In the genomic region with DNA sequence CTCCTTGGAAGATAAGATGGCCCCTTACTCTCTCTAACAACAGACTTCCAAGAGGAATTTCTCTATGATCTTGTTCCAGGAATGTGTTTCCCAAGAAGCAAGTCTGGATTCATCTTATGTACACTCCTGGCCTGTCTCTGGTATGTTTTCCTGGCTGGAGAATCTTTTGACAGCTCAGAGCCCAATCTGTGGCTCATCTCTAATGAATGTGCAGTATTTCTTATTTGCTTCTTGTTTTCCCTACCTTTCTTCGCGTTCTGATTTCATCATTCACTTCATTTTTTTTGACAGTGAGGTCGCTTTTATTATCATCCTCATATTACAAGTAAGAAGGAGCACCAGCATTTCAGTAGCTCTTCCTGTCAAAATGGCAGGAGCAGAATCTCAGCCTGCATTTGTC, we compare ENCODE assay signal across 16 cellular contexts. TPM values are rescaled to one million over a fixed set of nuclear protein-coding genes. Genes with fewer than 3 reads are reported as not detected.
DNase-seq lines count a peak whose midpoint lies in the region; ATAC-seq, FAIRE-seq and TF ChIP-seq lines count a peak whose summit lies in the region.
"Had no signal": no experiment of that assay in that cellular context is flagged by ENCODE, and none has a peak within 500 bp of the region (broad histone marks: within the 10 kb centered on the region; RNA-seq: fewer than 3 reads in every experiment).

No MANE protein-coding gene starts in this region.

- H3K36me3 ChIP-seq in mesenchymal stem cell (ENCODE audit: control insufficient read depth in 1 of 2, insufficient read depth in 2 of 2, low read depth in 1 of 2, low read length in 2 of 2) = no peaks in the 10 kb centered on the region
- no peaks in the 10 kb centered on the region for H3K36me3 ChIP-seq in gastrocnemius medialis
- H3K36me3 ChIP-seq: BE2C, left ventricle myocardium inferior had no signal

- no peak overlapping the region for H2BK5ac ChIP-seq in mesenchymal stem cell (ENCODE audit: low read depth, low read length, poor library complexity, severe bottlenecking)

- TF ChIP-seq POLR2A in gastrocnemius medialis (IDR thresholded peaks at IDR 0.05) = no peak

- H3K4me3 ChIP-seq in AG09309 (ENCODE audit: control insufficient read depth, low read depth, low read length) = no peak overlapping the region
- H3K4me3 ChIP-seq in mesenchymal stem cell (ENCODE audit: insufficient read depth in 1 of 2, low read depth in 1 of 2, low read length in 2 of 2) = no peak overlapping the region
- H3K4me3 ChIP-seq in gastrocnemius medialis = no peak overlapping the region
- H3K4me3 ChIP-seq: left ventricle myocardium inferior, SK-N-MC had no signal

- in situ Hi-C loops in gastrocnemius medialis (cut with MboI; ENCODE audit: low sequenced_read_pairs in 4 of 4) = loop anchor here in 2 of 4 donors (10.0 to 25.0 kb wide), 2 partner anchors 1437 to 1559 kb away; no protein-coding TSS in a partner anchor

- H3K79me1 ChIP-seq in mesenchymal stem cell (replicated peaks; ENCODE audit: low read length, poor library complexity, severe bottlenecking) = no peaks in the 10 kb centered on the region

- no peak overlapping the region for H4K8ac ChIP-seq in mesenchymal stem cell (ENCODE audit: low read length)

- H2AK5ac ChIP-seq in mesenchymal stem cell (ENCODE audit: low read length, severe bottlenecking) = no peak overlapping the region

- H3K9me3 ChIP-seq in mesenchymal stem cell (ENCODE audit: control insufficient read depth, low read length) (no peaks in the 10 kb centered on the region), gastrocnemius medialis (no peaks in the 10 kb centered on the region)
- H3K9me3 ChIP-seq: BE2C, left ventricle myocardium inferior had no signal

- intact Hi-C loops in gastrocnemius medialis (cut with DNase I; ENCODE audit: low total_unique reads) = no loop called here

- H2BK15ac ChIP-seq in mesenchymal stem cell (ENCODE audit: low read depth, poor library complexity, severe bottlenecking) = no peak overlapping the region

- WGBS in mesenchymal stem cell = 10% methylated on average over 3 of the region's 3 CpGs

- H3K4ac ChIP-seq in mesenchymal stem cell (ENCODE audit: low read depth in 1 of 2, low read length in 2 of 2) = no peak overlapping the region

- FAIRE-seq in RCC 7860 (lab: Jason Lieb, UNC) = no peak
- FAIRE-seq: GM18507 had no signal

- peaks cover 6% of the 10 kb centered on the region for H3K4me1 ChIP-seq in mesenchymal stem cell (ENCODE audit: control insufficient read depth, insufficient read depth, low read depth, low read length)
- no peaks in the 10 kb centered on the region for H3K4me1 ChIP-seq in gastrocnemius medialis
- H3K4me1 ChIP-seq: BE2C had no signal

- H3K27ac ChIP-seq in epithelial cell of prostate = peak overlapping the region; percentile 81
- peak overlapping the region; percentile 60 for H3K27ac ChIP-seq in mesenchymal stem cell (ENCODE audit: low read length, poor library complexity, severe bottlenecking)
- H3K27ac ChIP-seq in gastrocnemius medialis = no peak overlapping the region
- H3K27ac ChIP-seq: left ventricle myocardium inferior, SK-N-MC had no signal

- H3K27me3 ChIP-seq in mesenchymal stem cell (ENCODE audit: control insufficient read depth in 1 of 2, insufficient read depth in 1 of 2, low read length in 2 of 2) (peaks cover 0 to 19% of the 10 kb centered on the region in 2 experiments), gastrocnemius medialis (no peaks in the 10 kb centered on the region)
- H3K27me3 ChIP-seq: BE2C had no signal

- H2AFZ ChIP-seq in mesenchymal stem cell (ENCODE audit: low read depth, low read length) = no peak overlapping the region

- peak; percentile 33 for DNase-seq in AG09309 (ENCODE audit: low read depth)
- peak; percentile 79 for DNase-seq in RCC 7860 (ENCODE audit: low spot score)
- no peak for DNase-seq in epithelial cell of prostate (ENCODE audit: low read depth, low spot score)
- peak; percentile 55 for DNase-seq in mesenchymal stem cell
- DNase-seq in gastrocnemius medialis = no peak
- no peak for DNase-seq in anterior cingulate cortex (lab: John Stamatoyannopoulos, UW)
- DNase-seq in mucosa of gallbladder (ENCODE audit: low spot score) = no peak
- no peak for DNase-seq in retina
- DNase-seq: activated T-cell treated with anti-CD3 and anti-CD28 coated beads, Interleukin-2, amount 50 U/mL, for 1 hour; BE2C; cortex of kidney; DMS153; left ventricle myocardium inferior; stimulated activated naive CD8-positive, alpha-beta T cell treated with anti-CD3 and anti-CD28 coated beads, Interleukin-15, Interleukin-2, amounts not matched to agents 100 U/mL and 50 U/mL, for 24 hours had no signal

- no peak for ATAC-seq in gastrocnemius medialis
- ATAC-seq: stimulated activated naive CD8-positive, alpha-beta T cell treated with anti-CD3 and anti-CD28 coated beads, Interleukin-15, Interleukin-2, amounts not matched to agents 100 U/mL and 50 U/mL, for 24 hours had no signal

- H3K4me2 ChIP-seq in mesenchymal stem cell (ENCODE audit: low read length, poor library complexity, severe bottlenecking) = no peak overlapping the region

- H2BK12ac ChIP-seq in mesenchymal stem cell (ENCODE audit: low read length in 2 of 2) = no peak overlapping the region

- H4K91ac ChIP-seq in mesenchymal stem cell (ENCODE audit: low read length) = no peak overlapping the region

- no peak overlapping the region for H2BK120ac ChIP-seq in mesenchymal stem cell (ENCODE audit: low read depth, low read length)

- H3K23ac ChIP-seq in mesenchymal stem cell (ENCODE audit: low read length in 2 of 2) = no peak overlapping the region

- no peak overlapping the region for H3K9ac ChIP-seq in mesenchymal stem cell (ENCODE audit: low read length)

- no peak overlapping the region for H3K14ac ChIP-seq in mesenchymal stem cell (ENCODE audit: low read length in 2 of 2)

- H3K18ac ChIP-seq in mesenchymal stem cell (ENCODE audit: low read depth in 1 of 2, low read length in 2 of 2) = no peak overlapping the region

- TF ChIP-seq CTCF in AG09309 (IDR thresholded peaks at IDR 0.05; ENCODE audit: control insufficient read depth, insufficient read depth, low read depth, low read length, missing control alignments) (no peak), gastrocnemius medialis (IDR thresholded peaks at IDR 0.05 in 4 of 5, conservative IDR thresholded peaks at IDR 0.05 in 1 of 5) (no peak)

RNA-seq across cellular contexts. Expression of gene PITRM1, which starts 53.0 kb away (rescaled TPM):
- polyA plus RNA-seq in mesenchymal stem cell (2013, experiment 1 of 2) = 53.6 TPM
- 50.9 TPM for polyA plus RNA-seq in mesenchymal stem cell (2013, experiment 2 of 2)
- total RNA-seq in gastrocnemius medialis (100 to 1,000 TPM in 1 of 4 donors, 10 to 100 TPM in 3; 81.9 to 123 (median 90.2) TPM), mucosa of gallbladder (48.5 TPM)

Comparison
In these comparisons a context has a peak if more than half of its experiments do, and no peak if none do; other contexts are left out.
1. DNase-seq: peak in AG09309 (single experiment), RCC 7860 (single experiment) and mesenchymal stem cell (single experiment); none in epithelial cell of prostate (single experiment), gastrocnemius medialis (0 of 2), anterior cingulate cortex (0 of 58), mucosa of gallbladder (single experiment) and retina (single experiment).
2. H3K27ac ChIP-seq: peak in epithelial cell of prostate (single experiment) and mesenchymal stem cell (single experiment); none in gastrocnemius medialis (0 of 4).